29 cellular contexts compared by ENCODE assay signal in genomic region chr2:42408009-42408408, GRCh38.
"Had no signal": no experiment of that assay in that cellular context is flagged by ENCODE, and none has a peak within 500 bp of the region (broad histone marks: within the 10 kb centered on the region; RNA-seq: fewer than 3 reads in every experiment).

No MANE protein-coding gene starts in this region.

- H3K27me3 Mint-ChIP-seq: dendritic cell treated with granulocyte-macrophage colony-stimulating factor and Interleukin-4, amounts not matched to agents 40 ng/mL and 50 ng/mL, for 4 days had no signal

- DNase-seq: colonic mucosa; cortex of kidney; dermis blood vessel endothelial cell; dorsolateral prefrontal cortex; effector CD4-positive, alpha-beta T cell; effector CD8-positive, alpha-beta T cell; effector memory CD4-positive, alpha-beta T cell; effector memory CD8-positive, alpha-beta T cell; endodermal cell; erythroblast; esophagus squamous epithelium; foreskin fibroblast; foreskin keratinocyte; foreskin melanocyte; gastrocnemius medialis; glutamatergic neuron; head of caudate nucleus; heart left ventricle; heart right ventricle had no signal

- FAIRE-seq: colon, endometrium, endothelial cell of umbilical vein, frontal cortex had no signal

- H3K4me3 ChIP-seq: colonic mucosa, coronary artery, dorsolateral prefrontal cortex, esophagus muscularis mucosa, esophagus squamous epithelium, gastrocnemius medialis, gastroesophageal sphincter, heart left ventricle, heart right ventricle had no signal

- H3K4me1 Mint-ChIP-seq: endodermal cell had no signal

- ATAC-seq: effector memory CD8-positive, alpha-beta T cell; esophagus mucosa; foreskin keratinocyte; gastrocnemius medialis; gastroesophageal sphincter; heart left ventricle; heart right ventricle had no signal

- H3K27me3 ChIP-seq: colonic mucosa, dorsolateral prefrontal cortex, esophagus muscularis mucosa, esophagus squamous epithelium, foreskin keratinocyte, gastrocnemius medialis, heart left ventricle had no signal

- H3K9me3 ChIP-seq: colonic mucosa, esophagus squamous epithelium, gastrocnemius medialis, gastroesophageal sphincter had no signal

- H3K4me1 ChIP-seq: colonic mucosa, esophagus muscularis mucosa, esophagus squamous epithelium, foreskin keratinocyte, gastrocnemius medialis, gastroesophageal sphincter, heart left ventricle, heart right ventricle had no signal

- H3K9me3 Mint-ChIP-seq: dendritic cell treated with granulocyte-macrophage colony-stimulating factor and Interleukin-4, amounts not matched to agents 40 ng/mL and 50 ng/mL, for 4 days; effector memory CD8-positive, alpha-beta T cell had no signal

- H3K27ac Mint-ChIP-seq: dendritic cell treated with granulocyte-macrophage colony-stimulating factor and Interleukin-4, amounts not matched to agents 40 ng/mL and 50 ng/mL, for 4 days; effector memory CD8-positive, alpha-beta T cell; endodermal cell had no signal

- H3K4me3 Mint-ChIP-seq: dendritic cell treated with granulocyte-macrophage colony-stimulating factor and Interleukin-4, amounts not matched to agents 40 ng/mL and 50 ng/mL, for 4 days; effector memory CD8-positive, alpha-beta T cell; endodermal cell had no signal

- H3K27ac ChIP-seq: colonic mucosa, coronary artery, dorsolateral prefrontal cortex, epithelial cell of prostate, esophagus muscularis mucosa, esophagus squamous epithelium, foreskin keratinocyte, gastrocnemius medialis, gastroesophageal sphincter, heart left ventricle, heart right ventricle had no signal

- H3K36me3 ChIP-seq: colonic mucosa, esophagus muscularis mucosa, esophagus squamous epithelium, gastrocnemius medialis, gastroesophageal sphincter, heart left ventricle, heart right ventricle had no signal
